11 cellular contexts compared by ENCODE assay signal in genomic region chr4:4858527-4858926, GRCh38. TPM values are rescaled to one million over a fixed set of nuclear protein-coding genes. Genes with fewer than 3 reads are reported as not detected.
DNase-seq lines count a peak whose midpoint lies in the region; ATAC-seq and TF ChIP-seq lines count a peak whose summit lies in the region.
"Had no signal": no experiment of that assay in that cellular context is flagged by ENCODE, and none has a peak within 500 bp of the region (broad histone marks: within the 10 kb centered on the region; RNA-seq: fewer than 3 reads in every experiment).

No MANE protein-coding gene starts in this region.

- peaks cover 20 to 86% (median 23%) of the 10 kb centered on the region in 3 donors for H3K4me1 ChIP-seq in esophagus squamous epithelium

- H3K4me3 ChIP-seq in esophagus squamous epithelium: peak overlapping the region in 1 of 4 donors; percentile 75

- WGBS in esophagus squamous epithelium, 2 donors: 16 to 28% methylated on average over 13 to 14 of the region's 14 CpGs

- no peak overlapping the region for H3K27ac Mint-ChIP-seq in stimulated activated naive CD8-positive, alpha-beta T cell treated with anti-CD3 and anti-CD28 coated beads, Interleukin-15, Interleukin-2, amounts not matched to agents 100 ng/mL and 50 ng/mL, for 24 hours
- H3K27ac Mint-ChIP-seq in stimulated activated naive CD8-positive, alpha-beta T cell treated with anti-CD3 and anti-CD28 coated beads, Interleukin-15, amount 100 ng/mL, for 72 hours: no peak overlapping the region
- H3K27ac Mint-ChIP-seq in brain: peak overlapping the region in 2 of 5 experiments; percentile 16 to 88
- H3K27ac Mint-ChIP-seq in naive thymus-derived CD8-positive, alpha-beta T cell: peak overlapping the region in 1 of 10 donors; percentile 40

- H3K27me3 ChIP-seq in esophagus squamous epithelium: peaks cover 53 to 100% (median 75%) of the 10 kb centered on the region in 4 donors

- peaks cover 0 to 10% (median 0%) of the 10 kb centered on the region in 3 donors for H3K9me3 ChIP-seq in esophagus squamous epithelium

- H3K9me3 Mint-ChIP-seq in stimulated activated naive CD8-positive, alpha-beta T cell treated with anti-CD3 and anti-CD28 coated beads, Interleukin-15, Interleukin-2, amounts not matched to agents 100 ng/mL and 50 ng/mL, for 24 hours: no peaks in the 10 kb centered on the region
- H3K9me3 Mint-ChIP-seq in stimulated activated naive CD8-positive, alpha-beta T cell treated with anti-CD3 and anti-CD28 coated beads, Interleukin-15, amount 100 ng/mL, for 72 hours: no peaks in the 10 kb centered on the region
- H3K9me3 Mint-ChIP-seq in brain: peaks cover 0 to 20% (median 0%) of the 10 kb centered on the region in 5 experiments
- H3K9me3 Mint-ChIP-seq in naive thymus-derived CD8-positive, alpha-beta T cell: peaks cover 0 to 26% (median 0%) of the 10 kb centered on the region in 9 donors

- peaks cover 38% of the 10 kb centered on the region for H3K4me1 Mint-ChIP-seq in stimulated activated naive CD8-positive, alpha-beta T cell treated with anti-CD3 and anti-CD28 coated beads, Interleukin-15, Interleukin-2, amounts not matched to agents 100 ng/mL and 50 ng/mL, for 24 hours (ENCODE audit: low read depth)
- H3K4me1 Mint-ChIP-seq in stimulated activated naive CD8-positive, alpha-beta T cell treated with anti-CD3 and anti-CD28 coated beads, Interleukin-15, amount 100 ng/mL, for 72 hours: peaks cover 71% of the 10 kb centered on the region
- peaks cover 66% of the 10 kb centered on the region for H3K4me1 Mint-ChIP-seq in brain
- peaks cover 20 to 65% (median 53%) of the 10 kb centered on the region in 4 donors for H3K4me1 Mint-ChIP-seq in naive thymus-derived CD8-positive, alpha-beta T cell

- H3K27ac ChIP-seq in esophagus squamous epithelium: no peak overlapping the region

- intact Hi-C loops in esophagus squamous epithelium (cut with DNase I): no loop called here

- TF ChIP-seq CTCF in brain (conservative IDR thresholded peaks at IDR 0.05): no peak
- TF ChIP-seq CTCF in esophagus squamous epithelium (IDR thresholded peaks at IDR 0.05): no peak

- POLR2A ChIA-PET in naive thymus-derived CD8-positive, alpha-beta T cell (lab: Charles Lee): no interaction called here

- H3K4me3 Mint-ChIP-seq in stimulated activated naive CD8-positive, alpha-beta T cell treated with anti-CD3 and anti-CD28 coated beads, Interleukin-15, Interleukin-2, amounts not matched to agents 100 ng/mL and 50 ng/mL, for 24 hours: peak overlapping the region; percentile 54
- peak overlapping the region in 1 of 2 donors; percentile 78 for H3K4me3 Mint-ChIP-seq in stimulated activated naive CD8-positive, alpha-beta T cell treated with anti-CD3 and anti-CD28 coated beads, Interleukin-15, amount 100 ng/mL, for 72 hours
- H3K4me3 Mint-ChIP-seq in brain: peak overlapping the region; percentile 78 to 83 (median 82)
- H3K4me3 Mint-ChIP-seq in naive thymus-derived CD8-positive, alpha-beta T cell: peak overlapping the region; percentile 9 to 81 (median 74)

- H3K36me3 Mint-ChIP-seq in stimulated activated naive CD8-positive, alpha-beta T cell treated with anti-CD3 and anti-CD28 coated beads, Interleukin-15, Interleukin-2, amounts not matched to agents 100 ng/mL and 50 ng/mL, for 24 hours (ENCODE audit: low read depth): no peaks in the 10 kb centered on the region
- peaks cover 10% of the 10 kb centered on the region for H3K36me3 Mint-ChIP-seq in brain
- H3K36me3 Mint-ChIP-seq in naive thymus-derived CD8-positive, alpha-beta T cell: peaks cover 0 to 13% (median 8%) of the 10 kb centered on the region in 3 donors

- no peak for TF ChIP-seq POLR2A in esophagus squamous epithelium (IDR thresholded peaks at IDR 0.05)

- peaks cover 82% of the 10 kb centered on the region for H3K27me3 Mint-ChIP-seq in stimulated activated naive CD8-positive, alpha-beta T cell treated with anti-CD3 and anti-CD28 coated beads, Interleukin-15, Interleukin-2, amounts not matched to agents 100 ng/mL and 50 ng/mL, for 24 hours
- peaks cover 93% of the 10 kb centered on the region for H3K27me3 Mint-ChIP-seq in stimulated activated naive CD8-positive, alpha-beta T cell treated with anti-CD3 and anti-CD28 coated beads, Interleukin-15, amount 100 ng/mL, for 72 hours
- peaks cover 58% of the 10 kb centered on the region for H3K27me3 Mint-ChIP-seq in brain
- peaks cover 43 to 92% (median 68%) of the 10 kb centered on the region in 5 donors for H3K27me3 Mint-ChIP-seq in naive thymus-derived CD8-positive, alpha-beta T cell

- H3K36me3 ChIP-seq in esophagus squamous epithelium: no peaks in the 10 kb centered on the region

- no peak for ATAC-seq in stimulated activated naive CD8-positive, alpha-beta T cell treated with anti-CD3 and anti-CD28 coated beads, Interleukin-15, amount 100 ng/mL, for 72 hours
- no peak for ATAC-seq in naive thymus-derived CD8-positive, alpha-beta T cell
- ATAC-seq in GM19035 (IDR thresholded peaks at IDR 0.05; ENCODE audit: unreplicated experiment) (no peak), GM21447 (IDR thresholded peaks at IDR 0.05; ENCODE audit: unreplicated experiment) (no peak)

- DNase-seq in stimulated activated naive CD8-positive, alpha-beta T cell treated with anti-CD3 and anti-CD28 coated beads, Interleukin-15, amount 100 ng/mL, for 72 hours: no peak
- DNase-seq in naive thymus-derived CD8-positive, alpha-beta T cell: peak in 1 of 10 donors; percentile 15
- no peak for DNase-seq in medulla oblongata (ENCODE audit: extremely low spot score)
- DNase-seq in esophagus squamous epithelium (lab: John Stamatoyannopoulos, UW): no peak
- DNase-seq: KG1; NCI-H1436; stimulated activated naive CD4-positive, alpha-beta T cell treated with Interleukin-2 at 50 U/mL for 16 hours had no signal

RNA-seq across cellular contexts. Expression of gene MSX1, which starts 0.9 kb away (rescaled TPM):
- polyA plus RNA-seq in brain (ENCODE audit: insufficient read depth, low read depth, low replicate concordance): 4.8 TPM
- not detected for total RNA-seq in naive thymus-derived CD8-positive, alpha-beta T cell
- not detected for polyA plus RNA-seq in naive thymus-derived CD8-positive, alpha-beta T cell
- total RNA-seq in esophagus squamous epithelium: 1 to 10 TPM in 1 of 4 donors, under 1 TPM in 1, not detected in 2; 0.76 to 1.4 TPM
